ENCODE assay signal across 9 cellular contexts in genomic region chr7:67484244-67484751, GRCh38.
DNase-seq lines count a peak whose midpoint lies in the region; ATAC-seq, FAIRE-seq and TF ChIP-seq lines count a peak whose summit lies in the region.
"Had no signal": no experiment of that assay in that cellular context is flagged by ENCODE, and none has a peak within 500 bp of the region (broad histone marks: within the 10 kb centered on the region; RNA-seq: fewer than 3 reads in every experiment).

No MANE protein-coding gene starts in this region.

- peaks cover 5% of the 10 kb centered on the region for H3K4me1 ChIP-seq in vagina

- DNase-seq in GM04503 (ENCODE audit: low read depth) (peak; percentile 9), NCI-H1092 (lab: John Stamatoyannopoulos, UW) (peak; percentile 83), SKM-1 (lab: John Stamatoyannopoulos, UW; ENCODE audit: unreplicated experiment) (peak; percentile 29), epithelial cell of prostate (ENCODE audit: low read depth, low spot score) (peak; percentile 3), midbrain (lab: John Stamatoyannopoulos, UW) (peak; percentile 34), vagina (ENCODE audit: extremely low spot score in 2 of 2) (no peak)

- no peak for TF ChIP-seq POLR2A in vagina (IDR thresholded peaks at IDR 0.05)

- H3K36me3 ChIP-seq in vagina, result no peaks in the 10 kb centered on the region

- H3K27ac ChIP-seq in epithelial cell of prostate (no peak overlapping the region), vagina (no peak overlapping the region)

- H3K9me3 ChIP-seq in vagina, result no peaks in the 10 kb centered on the region

- intact Hi-C loops in vagina (cut with DNase I), result no loop called here

- FAIRE-seq in A204.1 (lab: Jason Lieb, UNC), result peak; percentile 69

- H3K4me3 ChIP-seq in vagina, result no peak overlapping the region

- peak; percentile 30 to 64 (median 33) for TF ChIP-seq CTCF in vagina (IDR thresholded peaks at IDR 0.05)

- no peak for ATAC-seq in GM18520 (IDR thresholded peaks at IDR 0.05; ENCODE audit: unreplicated experiment)
- ATAC-seq: naive thymus-derived CD4-positive, alpha-beta T cell had no signal

- no peaks in the 10 kb centered on the region for H3K27me3 ChIP-seq in vagina

Comparison
In these comparisons a context has a peak if more than half of its experiments do, and no peak if none do; other contexts are left out.
1. DNase-seq: peak in GM04503 (single experiment), NCI-H1092 (single experiment), SKM-1 (single experiment), epithelial cell of prostate (single experiment) and midbrain (single experiment); none in vagina (0 of 2).